Comparison of ENCODE assay signal across 8 cellular contexts in the genomic region with DNA sequence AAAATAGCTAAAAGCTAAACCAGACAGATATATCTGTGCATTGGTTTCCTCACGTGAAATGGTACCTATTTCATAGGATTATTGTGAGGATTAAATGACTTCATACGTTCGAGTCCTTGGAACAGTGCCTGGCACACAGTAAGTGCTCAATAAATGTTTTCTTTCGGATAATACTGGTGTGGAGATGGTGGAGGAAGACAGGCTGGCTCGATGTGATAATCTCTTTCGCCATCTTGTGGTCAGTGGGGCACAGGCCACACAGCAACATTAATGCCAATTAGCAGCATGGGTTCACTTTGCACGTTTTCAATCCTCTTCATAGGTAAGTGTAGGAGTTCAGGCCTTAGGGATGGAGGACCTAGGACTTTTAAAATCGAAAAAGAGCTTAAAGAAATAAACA. TPM values are rescaled to one million over a fixed set of nuclear protein-coding genes. Genes with fewer than 3 reads are reported as not detected.
DNase-seq lines count a peak whose midpoint lies in the region; ATAC-seq and TF ChIP-seq lines count a peak whose summit lies in the region.

No MANE protein-coding gene starts in this region.

- no peak overlapping the region for H3K27ac ChIP-seq in tibial artery

- WGBS in lower leg skin, 2 donors = 20 to 30% methylated on average over 8 of the region's 8 CpGs

- no peak overlapping the region for H3K4me3 ChIP-seq in tibial artery
- H3K4me3 ChIP-seq in lower leg skin (ENCODE audit: low read depth, poor library complexity, severe bottlenecking) = no peak overlapping the region

- no peaks in the 10 kb centered on the region for H3K36me3 ChIP-seq in tibial artery

- DNase-seq in stimulated activated CD4-positive, alpha-beta T cell treated with anti-CD3 and anti-CD28 coated beads, Interleukin-15, amount 100 ng/mL, for 24 hours = peak; percentile 7
- DNase-seq in stimulated activated CD4-positive, alpha-beta T cell treated with anti-CD3 and anti-CD28 coated beads, Interleukin-2, amount 100 ng/mL, for 48 hours = no peak
- peak; percentile 9 for DNase-seq in SK-N-DZ (ENCODE audit: low spot score)
- DNase-seq in glomerular visceral epithelial cell (ENCODE audit: extremely low spot score) = peak; percentile 7
- DNase-seq in tibial artery = no peak
- DNase-seq in lower leg skin (ENCODE audit: low spot score in 2 of 2) = no peak

- peak; percentile 21 to 38 for TF ChIP-seq CTCF in tibial artery (IDR thresholded peaks at IDR 0.05)
- no peak for TF ChIP-seq CTCF in lower leg skin (IDR thresholded peaks at IDR 0.05)

- H3K9me3 ChIP-seq in tibial artery = no peaks in the 10 kb centered on the region

- ATAC-seq in HG03354 (IDR thresholded peaks at IDR 0.05; ENCODE audit: poor library complexity, severe bottlenecking, unreplicated experiment) = peak; percentile 60
- ATAC-seq in GM21515 (IDR thresholded peaks at IDR 0.05; ENCODE audit: unreplicated experiment) = no peak

- intact Hi-C loops in tibial artery (cut with DNase I; ENCODE audit: low total_unique reads) (no loop called here), lower leg skin (cut with DNase I; ENCODE audit: low total_unique reads) (no loop called here)

- no peak for TF ChIP-seq POLR2A in lower leg skin (IDR thresholded peaks at IDR 0.05)

- H3K27me3 ChIP-seq in tibial artery = no peaks in the 10 kb centered on the region

- no peaks in the 10 kb centered on the region for H3K4me1 ChIP-seq in tibial artery

RNA-seq across cellular contexts. Expression of a gene that starts 9.3 kb away (rescaled TPM):
- polyA plus RNA-seq in SK-N-DZ (2014; cell fraction: cytosol; rRNA removed) = 3.3 TPM in 1 of 2 replicates, not detected in the other
- polyA plus RNA-seq in SK-N-DZ (2014; cell fraction: nucleus; rRNA removed) = not detected in 2 replicates
- not detected for total RNA-seq in lower leg skin

RNA-seq across cellular contexts. Expression of a gene that starts 40.9 kb away (rescaled TPM):
- 2.8 and 4.5 TPM in 2 replicates for polyA plus RNA-seq in SK-N-DZ (2014; cell fraction: cytosol; rRNA removed)
- polyA plus RNA-seq in SK-N-DZ (2014; cell fraction: nucleus; rRNA removed) = 0.89 and 2.5 TPM in 2 replicates
- total RNA-seq in lower leg skin = 1 to 10 TPM; 2.8 to 3.7 (median 3.4) TPM

Comparison
In these comparisons a context has a peak if more than half of its experiments do, and no peak if none do; other contexts are left out.
1. DNase-seq: peak in stimulated activated CD4-positive, alpha-beta T cell treated with anti-CD3 and anti-CD28 coated beads, Interleukin-15, amount 100 ng/mL, for 24 hours (single experiment), SK-N-DZ (single experiment) and glomerular visceral epithelial cell (single experiment); none in stimulated activated CD4-positive, alpha-beta T cell treated with anti-CD3 and anti-CD28 coated beads, Interleukin-2, amount 100 ng/mL, for 48 hours (0 of 2), tibial artery (0 of 2) and lower leg skin (0 of 2).
2. CTCF ChIP-seq: peak in tibial artery (2 of 2); none in lower leg skin (0 of 3).